ENCODE assay signal across 20 cellular contexts in genomic region chr3:38611866-38612265, GRCh38. TPM values are rescaled to one million over a fixed set of nuclear protein-coding genes. Genes with fewer than 3 reads are reported as not detected.
DNase-seq lines count a peak whose midpoint lies in the region; ATAC-seq and TF ChIP-seq lines count a peak whose summit lies in the region.
"Had no signal": no experiment of that assay in that cellular context is flagged by ENCODE, and none has a peak within 500 bp of the region (broad histone marks: within the 10 kb centered on the region; RNA-seq: fewer than 3 reads in every experiment).

No MANE protein-coding gene starts in this region.

- no peaks in the 10 kb centered on the region for H3K79me2 ChIP-seq in osteoblast (ENCODE audit: insufficient read depth, low read length)

- DNase-seq in activated effector memory CD4-positive, alpha-beta T cell treated with anti-CD3 and anti-CD28 coated beads, Interleukin-2, amount 50 U/mL, for 16 hours = peak; percentile 44
- DNase-seq in activated effector memory CD4-positive, alpha-beta T cell treated with Interleukin-2 at 50 U/mL for 16 hours = no peak
- no peak for DNase-seq in right atrium auricular region (ENCODE audit: low spot score)
- DNase-seq in left ventricle myocardium superior = no peak
- peak; percentile 17 for DNase-seq in osteoblast (ENCODE audit: insufficient read length, low spot score, missing footprints)
- DNase-seq in upper lobe of right lung = peak; percentile 13
- DNase-seq in NCI-H1048 (lab: John Stamatoyannopoulos, UW) = no peak
- DNase-seq: AML-193; CD8-positive, alpha-beta T cell; COR-L47; DMS 273 treated with DMSO at 0.1 percent for 48 hours; DMS53; DND-41; EL; H9 had no signal

- TF ChIP-seq CTCF in right atrium auricular region (IDR thresholded peaks at IDR 0.05) (no peak), osteoblast (IDR thresholded peaks at IDR 0.05; ENCODE audit: extremely low read depth, low read depth, low read length) (no peak), upper lobe of right lung (IDR thresholded peaks at IDR 0.05) (no peak)

- H3K27ac ChIP-seq in right atrium auricular region (peak overlapping the region; percentile 10 to 92), osteoblast (ENCODE audit: low read depth, low read length) (no peak overlapping the region), upper lobe of right lung (no peak overlapping the region)
- H3K27ac ChIP-seq: 22Rv1, A549 had no signal

- H2AFZ ChIP-seq in osteoblast (ENCODE audit: low read length) = no peak overlapping the region

- H3K9me3 ChIP-seq in right atrium auricular region (no peaks in the 10 kb centered on the region), osteoblast (ENCODE audit: low read depth, low read length) (no peaks in the 10 kb centered on the region), upper lobe of right lung (no peaks in the 10 kb centered on the region)
- H3K9me3 ChIP-seq: A549 had no signal

- H4K20me1 ChIP-seq in osteoblast (ENCODE audit: insufficient read depth, low read length) = no peaks in the 10 kb centered on the region

- peaks cover 0 to 24% of the 10 kb centered on the region in 2 donors for H3K4me1 ChIP-seq in right atrium auricular region
- no peaks in the 10 kb centered on the region for H3K4me1 ChIP-seq in osteoblast (ENCODE audit: insufficient read depth, low read length)
- H3K4me1 ChIP-seq in upper lobe of right lung = no peaks in the 10 kb centered on the region
- H3K4me1 ChIP-seq: A549 had no signal

- H3K27me3 ChIP-seq in right atrium auricular region = no peaks in the 10 kb centered on the region
- H3K27me3 ChIP-seq in osteoblast (ENCODE audit: insufficient read depth, low read length) = no peaks in the 10 kb centered on the region
- H3K27me3 ChIP-seq in upper lobe of right lung = no peaks in the 10 kb centered on the region

- no peak overlapping the region for H3K4me3 ChIP-seq in right atrium auricular region
- no peak overlapping the region for H3K4me3 ChIP-seq in osteoblast (ENCODE audit: insufficient read depth, low read length)
- no peak overlapping the region for H3K4me3 ChIP-seq in upper lobe of right lung
- H3K4me3 ChIP-seq: A549, GM12878 had no signal

- ATAC-seq in left ventricle myocardium superior = no peak
- ATAC-seq in upper lobe of right lung = no peak
- ATAC-seq in GM18868 (IDR thresholded peaks at IDR 0.05; ENCODE audit: unreplicated experiment) = no peak
- ATAC-seq: A549; CD8-positive, alpha-beta T cell; GM12878 had no signal

- intact Hi-C loops in left ventricle myocardium superior (cut with micrococcal nuclease) = no loop called here
- intact Hi-C loops in upper lobe of right lung (cut with DNase I) = no loop called here

- H3K4me2 ChIP-seq in osteoblast (ENCODE audit: insufficient read depth, low read length) = no peak overlapping the region
- H3K4me2 ChIP-seq: A549 had no signal

- H3K36me3 ChIP-seq in right atrium auricular region = peaks cover 27% of the 10 kb centered on the region
- no peaks in the 10 kb centered on the region for H3K36me3 ChIP-seq in osteoblast (ENCODE audit: insufficient read depth, low read length)
- H3K36me3 ChIP-seq in upper lobe of right lung = no peaks in the 10 kb centered on the region

RNA-seq across cellular contexts. Expression of gene SCN5A, which starts 37.6 kb away (rescaled TPM):
- total RNA-seq in right atrium auricular region (100 to 1,000 TPM; 102 to 118 TPM), left ventricle myocardium superior (133 TPM), osteoblast (under 0.01 TPM in 1 of 2 replicates, not detected in the other), upper lobe of right lung (0.58 TPM)
- total RNA-seq: GM12878, HT-29 had no signal

Comparison
In these comparisons a context has a peak if more than half of its experiments do, and no peak if none do; other contexts are left out.
1. DNase-seq: peak in activated effector memory CD4-positive, alpha-beta T cell treated with anti-CD3 and anti-CD28 coated beads, Interleukin-2, amount 50 U/mL, for 16 hours (single experiment), osteoblast (single experiment) and upper lobe of right lung (single experiment); none in activated effector memory CD4-positive, alpha-beta T cell treated with Interleukin-2 at 50 U/mL for 16 hours (single experiment), right atrium auricular region (single experiment), left ventricle myocardium superior (single experiment) and NCI-H1048 (single experiment).
2. H3K27ac ChIP-seq: peak in right atrium auricular region (2 of 2); none in osteoblast (single experiment) and upper lobe of right lung (single experiment).
3. RNA of gene SCN5A, which starts 37.6 kb away (total RNA-seq): 133 TPM in left ventricle myocardium superior (single experiment) and 102 to 118 TPM in right atrium auricular region; 0.58 TPM in upper lobe of right lung (single experiment) and under 0.01 TPM in osteoblast; every median in the first group is over 10 times any median in the second.